In genomic region chr2:218263817-218264611, GRCh38 we compare ENCODE assay signal across 11 cellular contexts. TPM values are rescaled to one million over a fixed set of nuclear protein-coding genes. Genes with fewer than 3 reads are reported as not detected.
DNase-seq lines count a peak whose midpoint lies in the region; ATAC-seq and TF ChIP-seq lines count a peak whose summit lies in the region.
"Had no signal": no experiment of that assay in that cellular context is flagged by ENCODE, and none has a peak within 500 bp of the region (broad histone marks: within the 10 kb centered on the region; RNA-seq: fewer than 3 reads in every experiment).

No MANE protein-coding gene starts in this region.

- H3K4me3 ChIP-seq in fibroblast of mammary gland (ENCODE audit: control insufficient read depth, low read depth, low read length) = no peak overlapping the region
- H3K4me3 ChIP-seq: A549 had no signal

- ATAC-seq in activated CD4-positive, alpha-beta T cell treated with anti-CD3 and anti-CD28 coated beads for 36 hours = peak; percentile 63
- ATAC-seq in sciatic nerve (no peak), GM19351 (IDR thresholded peaks at IDR 0.05; ENCODE audit: unreplicated experiment) (no peak)

- no peak overlapping the region for H3K27ac Mint-ChIP-seq in activated CD4-positive, alpha-beta T cell treated with anti-CD3 and anti-CD28 coated beads for 36 hours
- H3K27ac Mint-ChIP-seq: activated naive CD4-positive, alpha-beta T cell treated with anti-CD3 and anti-CD28 coated beads, Interleukin-2, amount 50 U/mL, for 24 hours had no signal

- CTCF ChIA-PET in activated CD4-positive, alpha-beta T cell treated with anti-CD3 and anti-CD28 coated beads for 36 hours (lab: Charles Lee) = interaction anchor here (0.7 to 1.3 kb wide), 2 partner anchors 10 to 11 kb away, joined by 3 to 4 read pairs; no protein-coding TSS in a partner anchor

- no peak for DNase-seq in activated CD4-positive, alpha-beta T cell treated with anti-CD3 and anti-CD28 coated beads for 36 hours
- DNase-seq in activated CD4-positive, alpha-beta T cell treated with anti-CD3 and anti-CD28 coated beads for 48 hours = no peak
- DNase-seq in OCI-M1 (lab: John Stamatoyannopoulos, UW) (peak; percentile 73), fibroblast of mammary gland (ENCODE audit: low read depth) (no peak), sciatic nerve (ENCODE audit: low spot score) (peak; percentile 45), NCI-H774 (lab: John Stamatoyannopoulos, UW) (no peak), AML-193 (lab: John Stamatoyannopoulos, UW) (no peak)
- DNase-seq: NCI-H1417 had no signal

- H3K27me3 Mint-ChIP-seq in activated CD4-positive, alpha-beta T cell treated with anti-CD3 and anti-CD28 coated beads for 36 hours = no peaks in the 10 kb centered on the region
- H3K27me3 Mint-ChIP-seq: activated naive CD4-positive, alpha-beta T cell treated with anti-CD3 and anti-CD28 coated beads, Interleukin-2, amount 50 U/mL, for 24 hours had no signal

- H3K4me3 Mint-ChIP-seq in activated CD4-positive, alpha-beta T cell treated with anti-CD3 and anti-CD28 coated beads for 36 hours = no peak overlapping the region
- H3K4me3 Mint-ChIP-seq: activated naive CD4-positive, alpha-beta T cell treated with anti-CD3 and anti-CD28 coated beads, Interleukin-2, amount 50 U/mL, for 24 hours had no signal

- POLR2A ChIA-PET in activated CD4-positive, alpha-beta T cell treated with anti-CD3 and anti-CD28 coated beads for 36 hours (lab: Charles Lee) = no interaction called here

- H3K36me3 Mint-ChIP-seq in activated CD4-positive, alpha-beta T cell treated with anti-CD3 and anti-CD28 coated beads for 36 hours (ENCODE audit: low read depth) = peaks cover 20% of the 10 kb centered on the region

- peak; percentile 3 for TF ChIP-seq CTCF in fibroblast of mammary gland (conservative IDR thresholded peaks at IDR 0.05; ENCODE audit: control insufficient read depth, insufficient read depth, low read depth, low read length)

- peaks cover 12% of the 10 kb centered on the region for H3K4me1 Mint-ChIP-seq in activated CD4-positive, alpha-beta T cell treated with anti-CD3 and anti-CD28 coated beads for 36 hours

- H3K9me3 Mint-ChIP-seq in activated CD4-positive, alpha-beta T cell treated with anti-CD3 and anti-CD28 coated beads for 36 hours (ENCODE audit: low read depth) = no peaks in the 10 kb centered on the region
- H3K9me3 Mint-ChIP-seq: activated naive CD4-positive, alpha-beta T cell treated with anti-CD3 and anti-CD28 coated beads, Interleukin-2, amount 50 U/mL, for 24 hours had no signal

- intact Hi-C loops in activated CD4-positive, alpha-beta T cell treated with anti-CD3 and anti-CD28 coated beads for 36 hours (cut with DNase I, micrococcal nuclease) = no loop called here
- intact Hi-C loops in sciatic nerve (cut with DNase I) = loop anchor here (10.0 kb wide), 1 partner anchor 79 kb away; no protein-coding TSS in a partner anchor

RNA-seq across cellular contexts. Expression of gene GPBAR1, which starts 3.2 kb away (rescaled TPM):
- under 1 TPM; 0.11 to 0.40 TPM for total RNA-seq in activated CD4-positive, alpha-beta T cell treated with anti-CD3 and anti-CD28 coated beads for 36 hours
- total RNA-seq in sciatic nerve = 0.94 TPM

RNA-seq across cellular contexts. Expression of gene AAMP, which starts 5.9 kb away (rescaled TPM):
- 10 to 100 TPM; 49.7 to 72.2 TPM for total RNA-seq in activated CD4-positive, alpha-beta T cell treated with anti-CD3 and anti-CD28 coated beads for 36 hours
- 59.9 TPM for total RNA-seq in sciatic nerve

RNA-seq across cellular contexts. Expression of gene PNKD, which starts 6.3 kb away (rescaled TPM):
- total RNA-seq in activated CD4-positive, alpha-beta T cell treated with anti-CD3 and anti-CD28 coated beads for 36 hours = 10 to 100 TPM; 17.8 to 18.5 TPM
- 56.3 TPM for total RNA-seq in sciatic nerve

RNA-seq across cellular contexts. Expression of gene TMBIM1, which starts 28.3 kb away (rescaled TPM):
- 10 to 100 TPM; 51.1 to 54.0 TPM for total RNA-seq in activated CD4-positive, alpha-beta T cell treated with anti-CD3 and anti-CD28 coated beads for 36 hours
- total RNA-seq in sciatic nerve = 211 TPM

RNA-seq across cellular contexts. Expression of gene ARPC2, which starts 47.0 kb away (rescaled TPM):
- total RNA-seq in activated CD4-positive, alpha-beta T cell treated with anti-CD3 and anti-CD28 coated beads for 36 hours = 100 to 1,000 TPM; 563 to 632 TPM
- total RNA-seq in sciatic nerve = 243 TPM

Comparison
In these comparisons a context has a peak if more than half of its experiments do, and no peak if none do; other contexts are left out.
1. DNase-seq: peak in OCI-M1 (single experiment) and sciatic nerve (single experiment); none in activated CD4-positive, alpha-beta T cell treated with anti-CD3 and anti-CD28 coated beads for 36 hours (single experiment), activated CD4-positive, alpha-beta T cell treated with anti-CD3 and anti-CD28 coated beads for 48 hours (single experiment), fibroblast of mammary gland (single experiment), NCI-H774 (single experiment) and AML-193 (0 of 2).